ENCODE assay signal across 14 cellular contexts in genomic region chr1:84163123-84164038, GRCh38.
A peak's percentile ranks its signal among the peaks of the same experiment; 100 is the strongest.
DNase-seq lines count a peak whose midpoint lies in the region; ATAC-seq and TF ChIP-seq lines count a peak whose summit lies in the region.
"Had no signal": no experiment of that assay in that cellular context is flagged by ENCODE, and none has a peak within 500 bp of the region (broad histone marks: within the 10 kb centered on the region; RNA-seq: fewer than 3 reads in every experiment).

No MANE protein-coding gene starts in this region.

- no peak overlapping the region for H3K27ac ChIP-seq in SU-DHL-6 (ENCODE audit: low read depth, low read length)
- H3K27ac ChIP-seq: gastroesophageal sphincter had no signal

- H3K9me2 ChIP-seq in SU-DHL-6 (replicated peaks; ENCODE audit: insufficient read depth, low read length) = no peaks in the 10 kb centered on the region

- no peaks in the 10 kb centered on the region for H3K27me3 ChIP-seq in SU-DHL-6 (ENCODE audit: low read length)
- H3K27me3 ChIP-seq: gastroesophageal sphincter had no signal

- peaks cover 98% of the 10 kb centered on the region for H3K79me2 ChIP-seq in SU-DHL-6 (ENCODE audit: insufficient read depth, low read length)

- TF ChIP-seq CTCF in SU-DHL-6 (IDR thresholded peaks at IDR 0.05; ENCODE audit: insufficient read depth, low read length, poor library complexity, severe bottlenecking) (no peak), GM13977 (IDR thresholded peaks at IDR 0.05; ENCODE audit: extremely low read depth, insufficient read depth, missing control alignments) (no peak)

- H3K4me2 ChIP-seq in SU-DHL-6 (ENCODE audit: low read depth, low read length, poor library complexity, severe bottlenecking) = peak overlapping the region; percentile 74

- no peaks in the 10 kb centered on the region for H3K9me3 Mint-ChIP-seq in activated naive CD4-positive, alpha-beta T cell treated with anti-CD3 and anti-CD28 coated beads, Interleukin-2, amount 50 U/mL, for 24 hours
- H3K9me3 Mint-ChIP-seq in stimulated activated naive CD8-positive, alpha-beta T cell treated with anti-CD3 and anti-CD28 coated beads, Interleukin-15, amount 100 ng/mL, for 72 hours = no peaks in the 10 kb centered on the region
- H3K9me3 Mint-ChIP-seq: dendritic cell treated with granulocyte-macrophage colony-stimulating factor and Interleukin-4, amounts not matched to agents 40 ng/mL and 50 ng/mL, for 4 days had no signal

- no peak overlapping the region for H3K4me3 ChIP-seq in SU-DHL-6 (ENCODE audit: insufficient read depth, low read length, poor library complexity, severe bottlenecking)
- H3K4me3 ChIP-seq: gastroesophageal sphincter had no signal

- no peaks in the 10 kb centered on the region for H3K27me3 Mint-ChIP-seq in activated naive CD4-positive, alpha-beta T cell treated with anti-CD3 and anti-CD28 coated beads, Interleukin-2, amount 50 U/mL, for 24 hours
- H3K27me3 Mint-ChIP-seq in stimulated activated naive CD8-positive, alpha-beta T cell treated with anti-CD3 and anti-CD28 coated beads, Interleukin-15, amount 100 ng/mL, for 72 hours = no peaks in the 10 kb centered on the region
- H3K27me3 Mint-ChIP-seq: dendritic cell treated with granulocyte-macrophage colony-stimulating factor and Interleukin-4, amounts not matched to agents 40 ng/mL and 50 ng/mL, for 4 days had no signal

- H2AFZ ChIP-seq in SU-DHL-6 (ENCODE audit: low read depth, low read length, severe bottlenecking) = no peak overlapping the region

- ATAC-seq in stimulated activated naive CD8-positive, alpha-beta T cell treated with anti-CD3 and anti-CD28 coated beads, Interleukin-15, amount 100 ng/mL, for 72 hours = peak; percentile 26
- ATAC-seq in GM21529 (IDR thresholded peaks at IDR 0.05; ENCODE audit: unreplicated experiment) = no peak
- ATAC-seq in HG02938 (IDR thresholded peaks at IDR 0.05; ENCODE audit: unreplicated experiment) = no peak
- ATAC-seq: gastroesophageal sphincter had no signal

- H3K9ac ChIP-seq in SU-DHL-6 (ENCODE audit: low read length) = no peak overlapping the region

- in situ Hi-C loops in GM13977 (cut with MboI; ENCODE audit: low pct_unique_long_range_greater_than_20kb, low sequenced_read_pairs, unreplicated experiment) = no loop called here

- peak overlapping the region; percentile 73 for H3K27ac Mint-ChIP-seq in activated naive CD4-positive, alpha-beta T cell treated with anti-CD3 and anti-CD28 coated beads, Interleukin-2, amount 50 U/mL, for 24 hours
- H3K27ac Mint-ChIP-seq in stimulated activated naive CD8-positive, alpha-beta T cell treated with anti-CD3 and anti-CD28 coated beads, Interleukin-15, amount 100 ng/mL, for 72 hours = peak overlapping the region; percentile 22 to 34
- H3K27ac Mint-ChIP-seq: dendritic cell treated with granulocyte-macrophage colony-stimulating factor and Interleukin-4, amounts not matched to agents 40 ng/mL and 50 ng/mL, for 4 days had no signal

- no peak for DNase-seq in activated naive CD4-positive, alpha-beta T cell (lab: John Stamatoyannopoulos, UW)
- peak; percentile 40 for DNase-seq in fibroblast of peridontal ligament (ENCODE audit: extremely low read depth)
- no peak for DNase-seq in stimulated activated naive CD8-positive, alpha-beta T cell treated with anti-CD3 and anti-CD28 coated beads, Interleukin-15, amount 100 ng/mL, for 72 hours
- no peak for DNase-seq in GM13977 (ENCODE audit: low spot score)
- DNase-seq: activated CD4-positive, CD25-positive, alpha-beta regulatory T cell; activated gamma-delta T cell treated with Interleukin-2 at 50 U/mL for 16 hours; kidney; NCI-H510A treated with DMSO at 0.1 percent for 48 hours had no signal

- peaks cover 90% of the 10 kb centered on the region for H3K4me1 Mint-ChIP-seq in activated naive CD4-positive, alpha-beta T cell treated with anti-CD3 and anti-CD28 coated beads, Interleukin-2, amount 50 U/mL, for 24 hours
- peaks cover 66% of the 10 kb centered on the region for H3K4me1 Mint-ChIP-seq in stimulated activated naive CD8-positive, alpha-beta T cell treated with anti-CD3 and anti-CD28 coated beads, Interleukin-15, amount 100 ng/mL, for 72 hours

- peak overlapping the region; percentile 41 for H3K4me3 Mint-ChIP-seq in activated naive CD4-positive, alpha-beta T cell treated with anti-CD3 and anti-CD28 coated beads, Interleukin-2, amount 50 U/mL, for 24 hours
- H3K4me3 Mint-ChIP-seq in stimulated activated naive CD8-positive, alpha-beta T cell treated with anti-CD3 and anti-CD28 coated beads, Interleukin-15, amount 100 ng/mL, for 72 hours = peak overlapping the region; percentile 35 to 45
- H3K4me3 Mint-ChIP-seq: dendritic cell treated with granulocyte-macrophage colony-stimulating factor and Interleukin-4, amounts not matched to agents 40 ng/mL and 50 ng/mL, for 4 days had no signal

- H3K36me3 ChIP-seq in SU-DHL-6 (ENCODE audit: low read length) = 0 out of 2 replicates have a peak, but pooled peaks cover 5% of the 10 kb centered on the region
- H3K36me3 ChIP-seq: gastroesophageal sphincter had no signal

- H3K9me3 ChIP-seq in SU-DHL-6 (ENCODE audit: insufficient read depth, low read length) = no peaks in the 10 kb centered on the region
- H3K9me3 ChIP-seq: gastroesophageal sphincter had no signal

- H3F3A ChIP-seq in SU-DHL-6 (ENCODE audit: insufficient read depth) = peaks cover 8% of the 10 kb centered on the region; the same call in 1 of the 2 replicates

- H4K20me1 ChIP-seq in SU-DHL-6 (ENCODE audit: low read depth, low read length) = peaks cover 7% of the 10 kb centered on the region

- peaks cover 20% of the 10 kb centered on the region for H3K36me3 Mint-ChIP-seq in activated naive CD4-positive, alpha-beta T cell treated with anti-CD3 and anti-CD28 coated beads, Interleukin-2, amount 50 U/mL, for 24 hours
